8 cellular contexts compared by ENCODE assay signal in genomic region chr22:31080848-31081649, GRCh38. TPM values are rescaled to one million over a fixed set of nuclear protein-coding genes. Genes with fewer than 3 reads are reported as not detected.
DNase-seq lines count a peak whose midpoint lies in the region; ATAC-seq and TF ChIP-seq lines count a peak whose summit lies in the region.

SMTN (plus strand) TSS chr22:31081318; CDS start chr22:31083259, 1,941 bp downstream.

- peak within 1 kb of the TSS; percentile 57 to 65 (median 58) for H3K4me3 ChIP-seq in right lobe of liver

- intact Hi-C loops in right lobe of liver (cut with DNase I), result no loop called here

- TF ChIP-seq POLR2A in GM19193 (IDR thresholded peaks at IDR 0.05; ENCODE audit: extremely low read depth, insufficient read depth, insufficient read length) (peak; percentile 58), right lobe of liver (IDR thresholded peaks at IDR 0.05) (peak; percentile 95)

- H3K27me3 ChIP-seq in right lobe of liver, result no peaks in the 10 kb centered on the region

- peaks cover 0 to 6% (median 0%) of the 10 kb centered on the region in 4 donors for H3K4me1 ChIP-seq in right lobe of liver

- H3K36me3 ChIP-seq in right lobe of liver, result no peaks in the 10 kb centered on the region

- no peaks in the 10 kb centered on the region for H3K9me3 ChIP-seq in right lobe of liver

- peak within 1 kb of the TSS; percentile 70 to 87 (median 73) for H3K27ac ChIP-seq in right lobe of liver

- DNase-seq in Ammon's horn (ENCODE audit: low spot score), result peak; percentile 88
- DNase-seq in NCI-H69 (lab: John Stamatoyannopoulos, UW), result peak; percentile 92
- peak; percentile 91 to 93 for DNase-seq in activated CD4-positive, alpha-beta T cell treated with anti-CD3 and anti-CD28 coated beads, Interleukin-2, amount 50 U/mL, for 48 hours
- DNase-seq in dermis microvascular lymphatic vessel endothelial cell (ENCODE audit: low read depth in 2 of 2), result peak; percentile 85 to 93
- peak; percentile 93 to 94 (median 94) for DNase-seq in right lobe of liver
- DNase-seq in stimulated activated CD4-positive, alpha-beta T cell treated with anti-CD3 and anti-CD28 coated beads, Interleukin-4, amount 100 ng/mL, for 24 hours, result peak; percentile 89

- WGBS in right lobe of liver (ENCODE audit: insufficient coverage, low coverage, low lambda C conversion rate, missing lambda C conversion rate), result 3% methylated on average over 24 of the region's 63 CpGs

- TF ChIP-seq CTCF in right lobe of liver (IDR thresholded peaks at IDR 0.05), result no peak

- ATAC-seq in HG03439 (IDR thresholded peaks at IDR 0.05; ENCODE audit: unreplicated experiment) (peak; percentile 56), right lobe of liver (peak; percentile 83 to 86 (median 85))

RNA-seq across cellular contexts. Expression of gene SMTN, which starts in this region (rescaled TPM):
- total RNA-seq in dermis microvascular lymphatic vessel endothelial cell (133 and 160 TPM in 2 replicates), right lobe of liver (10 to 100 TPM; 16.9 to 54.1 (median 24.3) TPM)

Comparison
In these comparisons a context has a peak if more than half of its experiments do, and no peak if none do; other contexts are left out.
1. Peak in every context shown above with its lines: DNase-seq, ATAC-seq, H3K4me3 ChIP-seq and H3K27ac ChIP-seq.